Comparison of ENCODE assay signal across 1 cellular context in the genomic region with DNA sequence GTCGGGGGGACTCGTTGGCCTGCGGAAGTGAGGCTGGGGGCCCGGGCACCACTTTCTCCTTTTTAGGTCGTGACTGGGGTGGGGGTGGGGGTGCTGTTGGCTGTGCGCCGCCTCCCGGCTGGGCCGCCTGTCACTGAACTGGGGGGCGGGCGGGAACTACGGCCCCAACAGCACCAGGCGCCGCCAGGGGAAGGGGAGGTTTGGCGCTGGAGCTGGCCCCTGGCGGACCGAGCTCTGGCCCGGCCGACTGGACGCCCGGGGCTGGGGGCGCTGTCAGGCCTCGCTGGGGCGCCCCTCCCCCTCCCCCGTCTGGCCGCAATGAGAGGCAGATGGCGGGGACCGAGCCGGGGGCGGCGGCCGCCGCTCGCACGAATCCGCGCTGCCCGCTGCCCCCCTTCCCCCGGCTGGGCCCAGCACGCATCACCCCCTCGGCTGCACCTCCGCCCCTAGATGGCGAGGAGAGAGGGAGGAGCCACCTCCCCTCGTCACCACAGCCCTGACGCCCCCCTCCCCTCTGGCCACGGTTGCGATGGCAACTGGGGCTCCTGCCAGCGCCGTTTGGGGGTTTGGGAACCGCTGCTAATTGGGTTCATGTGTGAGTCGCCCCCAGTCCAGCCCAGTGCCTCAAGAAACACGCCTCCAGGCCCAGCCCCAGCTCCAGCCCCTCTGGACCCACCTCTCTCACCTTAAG.
A peak's percentile ranks its signal among the peaks of the same experiment; 100 is the strongest.
TF ChIP-seq lines count a peak whose summit lies in the region.

No MANE protein-coding gene starts in this region.

TF ChIP-seq in IMR-90, 13 proteins besides CTCF, POLR2A, EP300 and RAD21:
- TF ChIP-seq BHLHE40 (IDR thresholded peaks at IDR 0.05; ENCODE audit: low read depth, low read length): peak; percentile 24; the same call in 1 of the 2 replicates
- TF ChIP-seq MXI1 (IDR thresholded peaks at IDR 0.05; ENCODE audit: borderline replicate concordance, low read depth, low read length): 0 out of 2 replicates have a peak, but pooled peaks have one; percentile 41
- no peak for TF ChIP-seq NFE2L2 (IDR thresholded peaks at IDR 0.05; ENCODE audit: low read depth, low read length)
- TF ChIP-seq CHD1 (IDR thresholded peaks at IDR 0.05; ENCODE audit: low read depth, low read length): no peak
- TF ChIP-seq CEBPB (IDR thresholded peaks at IDR 0.05; ENCODE audit: low read depth, low read length): no peak
- peak; percentile 93 for TF ChIP-seq MAZ (IDR thresholded peaks at IDR 0.05; ENCODE audit: borderline replicate concordance, low read depth, low read length)
- TF ChIP-seq, protein P1, sequence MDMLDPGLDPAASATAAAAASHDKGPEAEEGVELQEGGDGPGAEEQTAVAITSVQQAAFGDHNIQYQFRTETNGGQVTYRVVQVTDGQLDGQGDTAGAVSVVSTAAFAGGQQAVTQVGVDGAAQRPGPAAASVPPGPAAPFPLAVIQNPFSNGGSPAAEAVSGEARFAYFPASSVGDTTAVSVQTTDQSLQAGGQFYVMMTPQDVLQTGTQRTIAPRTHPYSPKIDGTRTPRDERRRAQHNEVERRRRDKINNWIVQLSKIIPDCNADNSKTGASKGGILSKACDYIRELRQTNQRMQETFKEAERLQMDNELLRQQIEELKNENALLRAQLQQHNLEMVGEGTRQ (IDR thresholded peaks at IDR 0.05; ENCODE audit: low read depth, low read length): no peak
- no peak for TF ChIP-seq FOS (IDR thresholded peaks at IDR 0.05; ENCODE audit: low read depth, low read length)
- TF ChIP-seq MAFK (IDR thresholded peaks at IDR 0.05; ENCODE audit: low read depth, low read length): no peak
- TF ChIP-seq RCOR1 (IDR thresholded peaks at IDR 0.05; ENCODE audit: insufficient replicate concordance, low read length): no peak
- no peak for TF ChIP-seq RFX5 (IDR thresholded peaks at IDR 0.05; ENCODE audit: low read depth, low read length)
TF ChIP-seq in IMR-90: peak in this region for 3.
